ENCODE assay signal across 10 cellular contexts in genomic region chr13:44271915-44272341, GRCh38.
DNase-seq lines count a peak whose midpoint lies in the region; ATAC-seq and TF ChIP-seq lines count a peak whose summit lies in the region.
"Had no signal": no experiment of that assay in that cellular context is flagged by ENCODE, and none has a peak within 500 bp of the region (broad histone marks: within the 10 kb centered on the region; RNA-seq: fewer than 3 reads in every experiment).

No MANE protein-coding gene starts in this region.

- no peaks in the 10 kb centered on the region for H3K9me2 ChIP-seq in SK-N-SH

- H3K27ac ChIP-seq in AG04450 (ENCODE audit: low read depth, low read length): peak overlapping the region; percentile 12
- peak overlapping the region in 1 of 2 experiments; percentile 87; a peak in 3 of 4 replicates for H3K27ac ChIP-seq in SK-N-SH (ENCODE audit: low read depth in 2 of 2, low read length in 1 of 2)
- H3K27ac ChIP-seq in right lobe of liver: no peak overlapping the region
- H3K27ac ChIP-seq: C4-2B had no signal

- H3K9me3 Mint-ChIP-seq in stimulated activated effector memory CD8-positive, alpha-beta T cell treated with anti-CD3 and anti-CD28 coated beads, Interleukin-12 subunit alpha, Interleukin-12 subunit beta, amount 100 ng/mL, for 72 hours: no peaks in the 10 kb centered on the region
- H3K9me3 Mint-ChIP-seq: activated CD4-positive, alpha-beta memory T cell treated with anti-CD3 and anti-CD28 coated beads for 36 hours had no signal

- H3K27me3 ChIP-seq in AG04450 (ENCODE audit: control insufficient read depth, insufficient read depth, low read length) (no peaks in the 10 kb centered on the region), SK-N-SH (ENCODE audit: insufficient read depth) (no peaks in the 10 kb centered on the region), right lobe of liver (no peaks in the 10 kb centered on the region)

- no peaks in the 10 kb centered on the region for H3K36me3 ChIP-seq in SK-N-SH (replicated peaks in 1 of 2; ENCODE audit: control insufficient read depth in 1 of 2, insufficient read depth in 2 of 2, low read length in 1 of 2)
- H3K36me3 ChIP-seq in right lobe of liver: no peaks in the 10 kb centered on the region

- no peak overlapping the region for H3K9ac ChIP-seq in SK-N-SH

- DNase-seq in AG04450 (ENCODE audit: low read depth, low spot score) (no peak), SK-N-SH (peak; percentile 55), Right ventricle myocardium superior (peak; percentile 49), posterior cingulate gyrus (peak in 7 of 10 donors; percentile 14 to 80 (median 25)), right lobe of liver (no peak)
- DNase-seq in stimulated activated effector memory CD8-positive, alpha-beta T cell treated with anti-CD3 and anti-CD28 coated beads, Interleukin-12 subunit alpha, Interleukin-12 subunit beta, amount 100 ng/mL, for 72 hours (ENCODE audit: low spot score in 2 of 2): no peak
- DNase-seq: activated CD4-positive, alpha-beta memory T cell treated with anti-CD3 and anti-CD28 coated beads for 36 hours had no signal

- H3K79me2 ChIP-seq in SK-N-SH (ENCODE audit: insufficient read depth): no peaks in the 10 kb centered on the region

- ATAC-seq in Right ventricle myocardium superior (ENCODE audit: poor library complexity) (peak; percentile 71), right lobe of liver (no peak), GM18519 (IDR thresholded peaks at IDR 0.05; ENCODE audit: low FRiP score, unreplicated experiment) (no peak), HG02870 (IDR thresholded peaks at IDR 0.05; ENCODE audit: unreplicated experiment) (no peak)
- ATAC-seq in stimulated activated effector memory CD8-positive, alpha-beta T cell treated with anti-CD3 and anti-CD28 coated beads, Interleukin-12 subunit alpha, Interleukin-12 subunit beta, amount 100 ng/mL, for 72 hours: no peak

- WGBS in SK-N-SH (ENCODE audit: low lambda C conversion rate): 71% methylated on average over 1 of the region's 1 CpG
- WGBS in right lobe of liver (ENCODE audit: insufficient coverage, low coverage, low lambda C conversion rate, missing lambda C conversion rate): no CpG with 5 or more reads among the region's 1 CpG

- H3K4me1 ChIP-seq in SK-N-SH (ENCODE audit: control insufficient read depth in 1 of 2, insufficient read depth in 2 of 2, low read depth in 1 of 2, low read length in 1 of 2) (peaks cover 3 to 51% of the 10 kb centered on the region in 2 experiments; a peak in 2 of 4 replicates), right lobe of liver (peaks cover 0 to 6% (median 0%) of the 10 kb centered on the region in 4 donors)

- H3K4me1 Mint-ChIP-seq in stimulated activated effector memory CD8-positive, alpha-beta T cell treated with anti-CD3 and anti-CD28 coated beads, Interleukin-12 subunit alpha, Interleukin-12 subunit beta, amount 100 ng/mL, for 72 hours: peaks cover 24% of the 10 kb centered on the region

- no peak overlapping the region for H3K27ac Mint-ChIP-seq in stimulated activated effector memory CD8-positive, alpha-beta T cell treated with anti-CD3 and anti-CD28 coated beads, Interleukin-12 subunit alpha, Interleukin-12 subunit beta, amount 100 ng/mL, for 72 hours
- H3K27ac Mint-ChIP-seq: activated CD4-positive, alpha-beta memory T cell treated with anti-CD3 and anti-CD28 coated beads for 36 hours had no signal

- TF ChIP-seq EP300 in SK-N-SH (IDR thresholded peaks at IDR 0.05; ENCODE audit: borderline replicate concordance in 1 of 2, low read depth in 1 of 2, low read length in 1 of 2): no peak

- intact Hi-C loops in Right ventricle myocardium superior (cut with DNase I): no loop called here
- intact Hi-C loops in posterior cingulate gyrus (cut with DNase I): no loop called here
- intact Hi-C loops in right lobe of liver (cut with DNase I): no loop called here

- H3K4me2 ChIP-seq in SK-N-SH: no peak overlapping the region

- H3K9me3 ChIP-seq in AG04450 (ENCODE audit: control insufficient read depth, insufficient read depth, low read length): no peaks in the 10 kb centered on the region
- no peaks in the 10 kb centered on the region for H3K9me3 ChIP-seq in SK-N-SH
- H3K9me3 ChIP-seq in right lobe of liver: no peaks in the 10 kb centered on the region

- no peaks in the 10 kb centered on the region for H3F3A ChIP-seq in SK-N-SH (replicated peaks; ENCODE audit: insufficient read depth)

- H3K36me3 Mint-ChIP-seq in stimulated activated effector memory CD8-positive, alpha-beta T cell treated with anti-CD3 and anti-CD28 coated beads, Interleukin-12 subunit alpha, Interleukin-12 subunit beta, amount 100 ng/mL, for 72 hours: no peaks in the 10 kb centered on the region

- POLR2A ChIA-PET in AG04450 (lab: Yijun Ruan, JAX): interaction anchor here (1.7 kb wide), 1 partner anchor 165 kb away, joined by 9 read pairs; no protein-coding TSS in a partner anchor
- POLR2A ChIA-PET in SK-N-SH (lab: Yijun Ruan, JAX): interaction anchor here (0.6 to 1.7 kb wide), 4 partner anchors 23 to 1048 kb away, joined by 5 to 7 read pairs (median 6); no protein-coding TSS in a partner anchor

- H3K4me3 ChIP-seq in AG04450 (ENCODE audit: low read depth, low read length) (no peak overlapping the region), SK-N-SH (ENCODE audit: low read depth in 2 of 2, low read length in 1 of 2) (no peak overlapping the region), right lobe of liver (no peak overlapping the region)

- TF ChIP-seq RAD21 in SK-N-SH (IDR thresholded peaks at IDR 0.05; ENCODE audit: low read length): peak; percentile 27

- H4K20me1 ChIP-seq in SK-N-SH (ENCODE audit: insufficient read depth): no peaks in the 10 kb centered on the region

- no peak for TF ChIP-seq CTCF in AG04450 (IDR thresholded peaks at IDR 0.05; ENCODE audit: low read depth, low read length)
- TF ChIP-seq CTCF in SK-N-SH (IDR thresholded peaks at IDR 0.05): no peak
- TF ChIP-seq CTCF in right lobe of liver (IDR thresholded peaks at IDR 0.05): no peak

- H2AFZ ChIP-seq in SK-N-SH (ENCODE audit: low read depth): no peak overlapping the region

- CTCF ChIA-PET in AG04450 (lab: Charles Lee): no interaction called here
- CTCF ChIA-PET in SK-N-SH (lab: Yijun Ruan, JAX): interaction anchor here (1.1 to 2.1 kb wide), 3 partner anchors 12 to 167 kb away, joined by 3 to 9 read pairs (median 5); no protein-coding TSS in a partner anchor

- H3K4me3 Mint-ChIP-seq in stimulated activated effector memory CD8-positive, alpha-beta T cell treated with anti-CD3 and anti-CD28 coated beads, Interleukin-12 subunit alpha, Interleukin-12 subunit beta, amount 100 ng/mL, for 72 hours: no peak overlapping the region
- H3K4me3 Mint-ChIP-seq: activated CD4-positive, alpha-beta memory T cell treated with anti-CD3 and anti-CD28 coated beads for 36 hours had no signal

- no peak for TF ChIP-seq POLR2A in right lobe of liver (IDR thresholded peaks at IDR 0.05)

TF ChIP-seq in SK-N-SH, 30 proteins besides CTCF, POLR2A, EP300 and RAD21 (continues in another document):
- no peak for TF ChIP-seq ZBTB33 (IDR thresholded peaks at IDR 0.05; ENCODE audit: borderline replicate concordance, low read depth)
- TF ChIP-seq JUND (IDR thresholded peaks at IDR 0.05): no peak
- TF ChIP-seq, protein P1, sequence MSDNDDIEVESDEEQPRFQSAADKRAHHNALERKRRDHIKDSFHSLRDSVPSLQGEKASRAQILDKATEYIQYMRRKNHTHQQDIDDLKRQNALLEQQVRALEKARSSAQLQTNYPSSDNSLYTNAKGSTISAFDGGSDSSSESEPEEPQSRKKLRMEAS (IDR thresholded peaks at IDR 0.05; ENCODE audit: low read depth): no peak
- TF ChIP-seq ELF1 (IDR thresholded peaks at IDR 0.05): no peak
- peak; percentile 18 for TF ChIP-seq CHD2 (IDR thresholded peaks at IDR 0.05; ENCODE audit: low read length, partially characterized antibody)
- TF ChIP-seq, protein P2, sequence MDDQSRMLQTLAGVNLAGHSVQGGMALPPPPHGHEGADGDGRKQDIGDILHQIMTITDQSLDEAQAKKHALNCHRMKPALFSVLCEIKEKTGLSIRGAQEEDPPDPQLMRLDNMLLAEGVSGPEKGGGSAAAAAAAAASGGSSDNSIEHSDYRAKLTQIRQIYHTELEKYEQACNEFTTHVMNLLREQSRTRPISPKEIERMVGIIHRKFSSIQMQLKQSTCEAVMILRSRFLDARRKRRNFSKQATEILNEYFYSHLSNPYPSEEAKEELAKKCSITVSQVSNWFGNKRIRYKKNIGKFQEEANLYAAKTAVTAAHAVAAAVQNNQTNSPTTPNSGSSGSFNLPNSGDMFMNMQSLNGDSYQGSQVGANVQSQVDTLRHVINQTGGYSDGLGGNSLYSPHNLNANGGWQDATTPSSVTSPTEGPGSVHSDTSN (IDR thresholded peaks at IDR 0.05): no peak
- TF ChIP-seq FOXJ3 (CRISPR knock-in tag; IDR thresholded peaks at IDR 0.05): peak; percentile 35; the same call in 1 of the 2 replicates
- TF ChIP-seq MEF2A (IDR thresholded peaks at IDR 0.05; ENCODE audit: borderline replicate concordance, low read depth): no peak
- TF ChIP-seq, protein P3, sequence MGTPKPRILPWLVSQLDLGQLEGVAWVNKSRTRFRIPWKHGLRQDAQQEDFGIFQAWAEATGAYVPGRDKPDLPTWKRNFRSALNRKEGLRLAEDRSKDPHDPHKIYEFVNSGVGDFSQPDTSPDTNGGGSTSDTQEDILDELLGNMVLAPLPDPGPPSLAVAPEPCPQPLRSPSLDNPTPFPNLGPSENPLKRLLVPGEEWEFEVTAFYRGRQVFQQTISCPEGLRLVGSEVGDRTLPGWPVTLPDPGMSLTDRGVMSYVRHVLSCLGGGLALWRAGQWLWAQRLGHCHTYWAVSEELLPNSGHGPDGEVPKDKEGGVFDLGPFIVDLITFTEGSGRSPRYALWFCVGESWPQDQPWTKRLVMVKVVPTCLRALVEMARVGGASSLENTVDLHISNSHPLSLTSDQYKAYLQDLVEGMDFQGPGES (IDR thresholded peaks at IDR 0.05; ENCODE audit: low read depth, low read length): no peak

Comparison
In these comparisons a context has a peak if more than half of its experiments do, and no peak if none do; other contexts are left out.
1. DNase-seq: peak in SK-N-SH (single experiment), Right ventricle myocardium superior (single experiment) and posterior cingulate gyrus (7 of 10); none in AG04450 (single experiment), right lobe of liver (0 of 3) and stimulated activated effector memory CD8-positive, alpha-beta T cell treated with anti-CD3 and anti-CD28 coated beads, Interleukin-12 subunit alpha, Interleukin-12 subunit beta, amount 100 ng/mL, for 72 hours (0 of 2).